Comparison of ENCODE assay signal across 17 cellular contexts in the genomic region with DNA sequence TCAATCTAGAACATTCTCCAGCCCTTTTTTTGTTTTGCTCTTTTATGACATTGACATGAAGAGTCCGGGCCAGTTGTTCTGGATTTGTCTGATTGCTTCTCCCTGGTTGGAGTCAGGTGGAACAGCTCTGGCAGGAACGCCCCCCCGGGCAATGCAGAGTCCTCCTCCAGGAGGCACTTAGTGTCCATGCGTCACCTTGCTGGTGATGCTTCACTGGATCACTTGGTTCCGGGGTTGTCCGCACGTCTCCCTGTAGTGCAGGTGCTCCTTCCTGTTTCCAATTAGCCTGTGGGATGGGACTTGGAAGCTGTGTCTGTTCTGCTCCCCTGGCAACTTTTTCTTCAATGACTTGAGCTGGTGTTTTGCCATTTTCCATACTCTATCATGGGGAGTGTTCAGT. TPM values are rescaled to one million over a fixed set of nuclear protein-coding genes. Genes with fewer than 3 reads are reported as not detected.
DNase-seq lines count a peak whose midpoint lies in the region; ATAC-seq and TF ChIP-seq lines count a peak whose summit lies in the region.
"Had no signal": no experiment of that assay in that cellular context is flagged by ENCODE, and none has a peak within 500 bp of the region (broad histone marks: within the 10 kb centered on the region; RNA-seq: fewer than 3 reads in every experiment).

No MANE protein-coding gene starts in this region.

- H3K9ac ChIP-seq in BLaER1 treated with 17β-estradiol and CSF1 and Interleukin-3, amounts not matched to agents 10 nM and 100 nM: peak overlapping the region; percentile 35 to 99 (median 83); a peak in 17 of 22 replicates
- H3K9ac ChIP-seq: SK-N-SH had no signal

- no peak for TF ChIP-seq CTCF in GM12875 (IDR thresholded peaks at IDR 0.05; ENCODE audit: borderline replicate concordance, insufficient read depth, low read depth, low read length)
- no peak for TF ChIP-seq CTCF in lower lobe of right lung (IDR thresholded peaks at IDR 0.05)

- H3K27ac ChIP-seq in BLaER1 treated with 17β-estradiol and CSF1 and Interleukin-3, amounts not matched to agents 10 nM and 100 nM: peak overlapping the region in 9 of 11 experiments; percentile 17 to 100 (median 93); a peak in 14 of 22 replicates
- no peak overlapping the region for H3K27ac ChIP-seq in lower lobe of right lung

- peaks cover 68 to 96% (median 92%) of the 10 kb centered on the region in 11 experiments for H4K20me1 ChIP-seq in BLaER1 treated with 17β-estradiol and CSF1 and Interleukin-3, amounts not matched to agents 10 nM and 100 nM

- no peak for DNase-seq in activated T-helper 2 cell treated with anti-CD3 and anti-CD28 coated beads, Interferon-gamma antibody, Interleukin-2, Interleukin-4, amounts not matched to agents 10 μg/mL and 5 μg/mL and 100 μg/mL, durations not matched to agents 14 hours and 24 hours and 36 hours (ENCODE audit: low spot score)
- DNase-seq in naive B cell (no peak), lower lobe of right lung (no peak), NCI-H2107 (lab: John Stamatoyannopoulos, UW) (no peak), HCEC 1CT (no peak)
- DNase-seq: anterior cingulate cortex; NCI-H1417 treated with DMSO at 0.1 percent for 48 hours; posterior cingulate gyrus; SK-N-SH; stimulated activated CD4-positive, alpha-beta T cell treated with anti-CD3 and anti-CD28 coated beads, Interleukin-2, amount 100 ng/mL, for 24 hours; stimulated activated naive CD4-positive, alpha-beta T cell had no signal

- peaks cover 60% of the 10 kb centered on the region for H3K36me3 Mint-ChIP-seq in activated T-helper 2 cell treated with anti-CD3 and anti-CD28 coated beads, Interferon-gamma antibody, Interleukin-2, Interleukin-4, amounts not matched to agents 10 μg/mL and 5 μg/mL and 100 μg/mL, durations not matched to agents 14 hours and 24 hours and 36 hours (ENCODE audit: low read depth)
- peaks cover 0 to 18% of the 10 kb centered on the region in 2 donors for H3K36me3 Mint-ChIP-seq in naive B cell

- H3K4me3 ChIP-seq in BLaER1 treated with 17β-estradiol and CSF1 and Interleukin-3, amounts not matched to agents 10 nM and 100 nM: peak overlapping the region in 3 of 10 experiments; percentile 9 to 52 (median 28); a peak in 4 of 20 replicates
- H3K4me3 ChIP-seq in GM12875 (ENCODE audit: low read depth, low read length): peak overlapping the region; percentile 15
- H3K4me3 ChIP-seq in lower lobe of right lung: no peak overlapping the region

- no peaks in the 10 kb centered on the region for H3K27me3 ChIP-seq in BLaER1 treated with 17β-estradiol and CSF1 and Interleukin-3, amounts not matched to agents 10 nM and 100 nM
- no peaks in the 10 kb centered on the region for H3K27me3 ChIP-seq in lower lobe of right lung (ENCODE audit: low read depth)

- ATAC-seq in naive B cell (ENCODE audit: low read depth in 2 of 2): no peak
- ATAC-seq in lower lobe of right lung: no peak
- ATAC-seq in HG03175 (IDR thresholded peaks at IDR 0.05; ENCODE audit: unreplicated experiment): no peak

- intact Hi-C loops in activated T-helper 2 cell treated with anti-CD3 and anti-CD28 coated beads, Interferon-gamma antibody, Interleukin-2, Interleukin-4, amounts not matched to agents 10 μg/mL and 5 μg/mL and 100 μg/mL, durations not matched to agents 14 hours and 24 hours and 36 hours (cut with micrococcal nuclease): no loop called here
- intact Hi-C loops in lower lobe of right lung (cut with DNase I): no loop called here

- H3K4me2 ChIP-seq in BLaER1 treated with 17β-estradiol and CSF1 and Interleukin-3, amounts not matched to agents 10 nM and 100 nM: peak overlapping the region; percentile 97 to 100 (median 100)
- H3K4me2 ChIP-seq: SK-N-SH had no signal

- H3K4me3 Mint-ChIP-seq in activated T-helper 2 cell treated with anti-CD3 and anti-CD28 coated beads, Interferon-gamma antibody, Interleukin-2, Interleukin-4, amounts not matched to agents 10 μg/mL and 5 μg/mL and 100 μg/mL, durations not matched to agents 14 hours and 24 hours and 36 hours (ENCODE audit: low read depth): peak overlapping the region; percentile 59
- peak overlapping the region; percentile 73 to 99 (median 92) for H3K4me3 Mint-ChIP-seq in naive B cell

- peaks cover 83 to 96% (median 91%) of the 10 kb centered on the region in 10 experiments for H3K4me1 ChIP-seq in BLaER1 treated with 17β-estradiol and CSF1 and Interleukin-3, amounts not matched to agents 10 nM and 100 nM
- H3K4me1 ChIP-seq in lower lobe of right lung: peaks cover 85% of the 10 kb centered on the region

- no peaks in the 10 kb centered on the region for H3K9me3 Mint-ChIP-seq in activated T-helper 2 cell treated with anti-CD3 and anti-CD28 coated beads, Interferon-gamma antibody, Interleukin-2, Interleukin-4, amounts not matched to agents 10 μg/mL and 5 μg/mL and 100 μg/mL, durations not matched to agents 14 hours and 24 hours and 36 hours
- no peaks in the 10 kb centered on the region for H3K9me3 Mint-ChIP-seq in naive B cell

- peak overlapping the region; percentile 84 for H3K27ac Mint-ChIP-seq in activated T-helper 2 cell treated with anti-CD3 and anti-CD28 coated beads, Interferon-gamma antibody, Interleukin-2, Interleukin-4, amounts not matched to agents 10 μg/mL and 5 μg/mL and 100 μg/mL, durations not matched to agents 14 hours and 24 hours and 36 hours
- peak overlapping the region; percentile 9 to 100 (median 97) for H3K27ac Mint-ChIP-seq in naive B cell

- peaks cover 78% of the 10 kb centered on the region for H3K4me1 Mint-ChIP-seq in activated T-helper 2 cell treated with anti-CD3 and anti-CD28 coated beads, Interferon-gamma antibody, Interleukin-2, Interleukin-4, amounts not matched to agents 10 μg/mL and 5 μg/mL and 100 μg/mL, durations not matched to agents 14 hours and 24 hours and 36 hours (ENCODE audit: low read depth)
- peaks cover 75 to 94% (median 90%) of the 10 kb centered on the region in 3 donors for H3K4me1 Mint-ChIP-seq in naive B cell

- H3K36me3 ChIP-seq in BLaER1 treated with 17β-estradiol and CSF1 and Interleukin-3, amounts not matched to agents 10 nM and 100 nM: peaks cover 13 to 58% (median 39%) of the 10 kb centered on the region in 11 experiments; a peak in 20 of 22 replicates
- H3K36me3 ChIP-seq in lower lobe of right lung: peaks cover 10% of the 10 kb centered on the region

- H3K9me3 ChIP-seq in BLaER1 treated with 17β-estradiol and CSF1 and Interleukin-3, amounts not matched to agents 10 nM and 100 nM (replicated peaks in 1 of 11): no peaks in the 10 kb centered on the region
- H3K9me3 ChIP-seq in lower lobe of right lung: no peaks in the 10 kb centered on the region
- H3K9me3 ChIP-seq: SK-N-SH had no signal

- no peaks in the 10 kb centered on the region for H3K27me3 Mint-ChIP-seq in activated T-helper 2 cell treated with anti-CD3 and anti-CD28 coated beads, Interferon-gamma antibody, Interleukin-2, Interleukin-4, amounts not matched to agents 10 μg/mL and 5 μg/mL and 100 μg/mL, durations not matched to agents 14 hours and 24 hours and 36 hours (ENCODE audit: low read depth)
- no peaks in the 10 kb centered on the region for H3K27me3 Mint-ChIP-seq in naive B cell

RNA-seq across cellular contexts. Expression of gene CSK, which starts 9.8 kb away (rescaled TPM):
- 261 and 266 TPM in 2 replicates for total RNA-seq in activated T-helper 2 cell treated with anti-CD3 and anti-CD28 coated beads, Interferon-gamma antibody, Interleukin-2, Interleukin-4, amounts not matched to agents 10 μg/mL and 5 μg/mL and 100 μg/mL, durations not matched to agents 14 hours and 24 hours and 36 hours
- polyA plus RNA-seq in naive B cell (ENCODE audit: low read depth in 6 of 6): 100 to 1,000 TPM; 176 to 273 (median 216) TPM
- 83.8 TPM for total RNA-seq in lower lobe of right lung

RNA-seq across cellular contexts. Expression of gene LMAN1L, which starts 21.0 kb away (rescaled TPM):
- total RNA-seq in activated T-helper 2 cell treated with anti-CD3 and anti-CD28 coated beads, Interferon-gamma antibody, Interleukin-2, Interleukin-4, amounts not matched to agents 10 μg/mL and 5 μg/mL and 100 μg/mL, durations not matched to agents 14 hours and 24 hours and 36 hours: 0.32 TPM in 1 of 2 replicates, not detected in the other
- polyA plus RNA-seq in naive B cell (ENCODE audit: low read depth in 6 of 6): not detected
- not detected for total RNA-seq in lower lobe of right lung
- total RNA-seq: lung microvascular endothelial cell had no signal

RNA-seq across cellular contexts. Expression of gene CPLX3, which starts 34.8 kb away (rescaled TPM):
- total RNA-seq in activated T-helper 2 cell treated with anti-CD3 and anti-CD28 coated beads, Interferon-gamma antibody, Interleukin-2, Interleukin-4, amounts not matched to agents 10 μg/mL and 5 μg/mL and 100 μg/mL, durations not matched to agents 14 hours and 24 hours and 36 hours: 0.16 TPM in 1 of 2 replicates, not detected in the other
- polyA plus RNA-seq in naive B cell (ENCODE audit: low read depth in 6 of 6): not detected
- not detected for total RNA-seq in lower lobe of right lung
- total RNA-seq: H4, lung microvascular endothelial cell had no signal
- polyA plus RNA-seq: SK-N-SH had no signal

RNA-seq across cellular contexts. Expression of gene CYP1A2, which starts 43.0 kb away (rescaled TPM):
- not detected in 2 replicates for total RNA-seq in activated T-helper 2 cell treated with anti-CD3 and anti-CD28 coated beads, Interferon-gamma antibody, Interleukin-2, Interleukin-4, amounts not matched to agents 10 μg/mL and 5 μg/mL and 100 μg/mL, durations not matched to agents 14 hours and 24 hours and 36 hours
- not detected for polyA plus RNA-seq in naive B cell (ENCODE audit: low read depth in 6 of 6)
- total RNA-seq in lower lobe of right lung: not detected
- total RNA-seq: H4, HT1080, lung microvascular endothelial cell had no signal
- polyA plus RNA-seq: SK-N-SH had no signal

RNA-seq across cellular contexts. Expression of gene ULK3, which starts 51.3 kb away (rescaled TPM):
- 45.5 and 47.7 TPM in 2 replicates for total RNA-seq in activated T-helper 2 cell treated with anti-CD3 and anti-CD28 coated beads, Interferon-gamma antibody, Interleukin-2, Interleukin-4, amounts not matched to agents 10 μg/mL and 5 μg/mL and 100 μg/mL, durations not matched to agents 14 hours and 24 hours and 36 hours
- polyA plus RNA-seq in naive B cell (ENCODE audit: low read depth in 6 of 6): 10 to 100 TPM in 5 of 6 donors, 1 to 10 TPM in 1; 9.3 to 21.5 (median 13.1) TPM
- total RNA-seq in lower lobe of right lung: 40.3 TPM
